8 cellular contexts compared by ENCODE assay signal in the genomic region with DNA sequence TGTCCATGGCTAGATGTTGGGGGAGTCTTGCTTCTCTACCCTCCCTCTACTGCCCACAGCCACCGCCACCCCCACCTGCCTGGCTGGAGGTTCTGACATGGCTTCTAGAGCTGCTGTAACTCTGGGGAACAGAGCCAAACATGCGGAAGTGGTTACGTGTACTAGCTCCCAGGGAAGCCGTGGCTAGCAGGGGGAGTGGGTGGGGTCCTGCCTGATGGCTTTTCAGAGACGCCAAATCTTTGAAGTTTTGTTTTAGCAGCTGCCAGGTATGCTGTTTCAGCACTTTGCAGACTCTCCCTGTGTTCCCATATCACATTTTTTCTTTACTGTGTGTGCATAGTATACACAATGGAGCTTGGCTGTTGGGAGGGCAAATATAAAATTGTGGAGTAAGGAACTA.
A peak's percentile ranks its signal among the peaks of the same experiment; 100 is the strongest.
DNase-seq lines count a peak whose midpoint lies in the region; ATAC-seq and TF ChIP-seq lines count a peak whose summit lies in the region.

No MANE protein-coding gene starts in this region.

- 33 to 39% methylated on average over 5 of the region's 5 CpGs for WGBS in heart right ventricle, 2 donors

- H3K9me3 ChIP-seq in CD8-positive, alpha-beta T cell (ENCODE audit: low read length) = no peaks in the 10 kb centered on the region
- H3K9me3 ChIP-seq in heart right ventricle = no peaks in the 10 kb centered on the region

- peak; percentile 69 for ATAC-seq in CD8-positive, alpha-beta T cell
- peak in 1 of 2 donors; percentile 54 for ATAC-seq in activated T-cell treated with anti-CD3 and anti-CD28 coated beads, Interleukin-2, amount 50 U/mL, for 4 hours
- ATAC-seq in heart right ventricle = peak; percentile 70 to 91 (median 85)
- no peak for ATAC-seq in HG03442 (IDR thresholded peaks at IDR 0.05; ENCODE audit: unreplicated experiment)

- H3K4me3 ChIP-seq in CD8-positive, alpha-beta T cell (ENCODE audit: low read depth, low read length) = no peak overlapping the region
- no peak overlapping the region for H3K4me3 ChIP-seq in heart right ventricle

- H3K27ac ChIP-seq in CD8-positive, alpha-beta T cell (ENCODE audit: low read depth, low read length) = no peak overlapping the region
- peak overlapping the region in 6 of 10 donors; percentile 30 to 58 (median 47) for H3K27ac ChIP-seq in heart right ventricle

- H3K9me3 Mint-ChIP-seq in CD8-positive, alpha-beta T cell = no peaks in the 10 kb centered on the region
- no peaks in the 10 kb centered on the region for H3K9me3 Mint-ChIP-seq in activated T-cell treated with anti-CD3 and anti-CD28 coated beads, Interleukin-2, amount 50 U/mL, for 4 hours

- CTCF ChIA-PET in CD8-positive, alpha-beta T cell (lab: Charles Lee) = interaction anchor here (0.8 to 0.9 kb wide), 2 partner anchors 10 to 13 kb away, joined by 3 read pairs; no protein-coding TSS in a partner anchor

- DNase-seq in CD8-positive, alpha-beta T cell = peak; percentile 3 to 76 (median 37)
- DNase-seq in NCI-H2081 (lab: John Stamatoyannopoulos, UW) (peak; percentile 77 to 92), heart right ventricle (peak; percentile 29 to 74), GDM1 (lab: John Stamatoyannopoulos, UW) (no peak)
- DNase-seq in activated T-cell treated with anti-CD3 and anti-CD28 coated beads, Interleukin-2, amount 50 U/mL, for 4 hours = peak; percentile 13
- peak; percentile 11 to 16 for DNase-seq in stimulated activated CD8-positive, alpha-beta memory T cell treated with anti-CD3 and anti-CD28 coated beads, Interleukin-7, amount 100 ng/mL, for 48 hours (ENCODE audit: extremely low read depth in 1 of 2, low read depth in 1 of 2)
- DNase-seq in effector CD8-positive, alpha-beta T cell (lab: John Stamatoyannopoulos, UW) = no peak

- peak overlapping the region; percentile 30 for H3K4me3 Mint-ChIP-seq in CD8-positive, alpha-beta T cell
- no peak overlapping the region for H3K4me3 Mint-ChIP-seq in activated T-cell treated with anti-CD3 and anti-CD28 coated beads, Interleukin-2, amount 50 U/mL, for 4 hours

- peak overlapping the region; percentile 75 for H3K27ac Mint-ChIP-seq in CD8-positive, alpha-beta T cell

- peaks cover 24% of the 10 kb centered on the region for H3K4me1 ChIP-seq in CD8-positive, alpha-beta T cell (ENCODE audit: insufficient read depth, low read length)
- peaks cover 0 to 29% (median 25%) of the 10 kb centered on the region in 9 donors for H3K4me1 ChIP-seq in heart right ventricle

- no peaks in the 10 kb centered on the region for H3K27me3 Mint-ChIP-seq in CD8-positive, alpha-beta T cell (ENCODE audit: low read depth)
- H3K27me3 Mint-ChIP-seq in activated T-cell treated with anti-CD3 and anti-CD28 coated beads, Interleukin-2, amount 50 U/mL, for 4 hours (ENCODE audit: low read depth) = no peaks in the 10 kb centered on the region

- intact Hi-C loops in CD8-positive, alpha-beta T cell (cut with DNase I, micrococcal nuclease) = no loop called here
- intact Hi-C loops in heart right ventricle (cut with DNase I) = no loop called here

- no peak for TF ChIP-seq CTCF in CD8-positive, alpha-beta T cell (IDR thresholded peaks at IDR 0.05)
- TF ChIP-seq CTCF in heart right ventricle (IDR thresholded peaks at IDR 0.05) = no peak

- H3K4me1 Mint-ChIP-seq in CD8-positive, alpha-beta T cell (ENCODE audit: low read depth) = peaks cover 25% of the 10 kb centered on the region
- peaks cover 22% of the 10 kb centered on the region for H3K4me1 Mint-ChIP-seq in activated T-cell treated with anti-CD3 and anti-CD28 coated beads, Interleukin-2, amount 50 U/mL, for 4 hours (ENCODE audit: low read depth)

- peaks cover 17% of the 10 kb centered on the region for H3K36me3 Mint-ChIP-seq in CD8-positive, alpha-beta T cell
- peaks cover 23% of the 10 kb centered on the region for H3K36me3 Mint-ChIP-seq in activated T-cell treated with anti-CD3 and anti-CD28 coated beads, Interleukin-2, amount 50 U/mL, for 4 hours (ENCODE audit: insufficient read depth)

- POLR2A ChIA-PET in CD8-positive, alpha-beta T cell (lab: Charles Lee) = no interaction called here

- H3K27me3 ChIP-seq in CD8-positive, alpha-beta T cell (ENCODE audit: insufficient read depth, low read length) = no peaks in the 10 kb centered on the region
- H3K27me3 ChIP-seq in heart right ventricle = no peaks in the 10 kb centered on the region

- no peaks in the 10 kb centered on the region for H3K36me3 ChIP-seq in CD8-positive, alpha-beta T cell (ENCODE audit: insufficient read depth, low read length)
- peaks cover 0 to 4% (median 0%) of the 10 kb centered on the region in 9 donors for H3K36me3 ChIP-seq in heart right ventricle

Comparison
In these comparisons a context has a peak if more than half of its experiments do, and no peak if none do; other contexts are left out.
1. DNase-seq: peak in CD8-positive, alpha-beta T cell (7 of 7), NCI-H2081 (2 of 2), activated T-cell treated with anti-CD3 and anti-CD28 coated beads, Interleukin-2, amount 50 U/mL, for 4 hours (single experiment), heart right ventricle (2 of 2) and stimulated activated CD8-positive, alpha-beta memory T cell treated with anti-CD3 and anti-CD28 coated beads, Interleukin-7, amount 100 ng/mL, for 48 hours (2 of 2); none in GDM1 (single experiment) and effector CD8-positive, alpha-beta T cell (single experiment).